In genomic region chr19:18682807-18683108, GRCh38 we compare ENCODE assay signal across 8 cellular contexts. TPM values are rescaled to one million over a fixed set of nuclear protein-coding genes. Genes with fewer than 3 reads are reported as not detected.
A peak's percentile ranks its signal among the peaks of the same experiment; 100 is the strongest.
DNase-seq lines count a peak whose midpoint lies in the region; ATAC-seq and TF ChIP-seq lines count a peak whose summit lies in the region.

No MANE protein-coding gene starts in this region.

- no peak for ATAC-seq in naive B cell (ENCODE audit: low read depth in 2 of 2)
- ATAC-seq in HG03135 (IDR thresholded peaks at IDR 0.05; ENCODE audit: unreplicated experiment) = no peak
- no peak for ATAC-seq in GM21381 (IDR thresholded peaks at IDR 0.05; ENCODE audit: unreplicated experiment)

- H3K79me2 ChIP-seq in KMS-11 (ENCODE audit: insufficient read depth, low read depth) = peaks cover 9% of the 10 kb centered on the region; the same call in 1 of the 2 replicates

- peak overlapping the region; percentile 69 to 96 (median 84) for H3K27ac Mint-ChIP-seq in naive B cell

- DNase-seq in BE2C (no peak), caudate nucleus (lab: John Stamatoyannopoulos, UW) (no peak), naive B cell (no peak), activated gamma-delta T cell treated with Interleukin-2 at 50 U/mL for 16 hours (no peak), kidney glomerular epithelial cell (lab: John Stamatoyannopoulos, UW) (no peak)

- peak overlapping the region; percentile 55; the same call in 1 of the 2 replicates for H3K9ac ChIP-seq in KMS-11

- H4K20me1 ChIP-seq in KMS-11 (ENCODE audit: insufficient read depth) = no peaks in the 10 kb centered on the region

- H3K36me3 ChIP-seq in BE2C = no peaks in the 10 kb centered on the region
- H3K36me3 ChIP-seq in KMS-11 (ENCODE audit: insufficient read depth) = no peaks in the 10 kb centered on the region

- peaks cover 0 to 6% (median 0%) of the 10 kb centered on the region in 3 donors for H3K27me3 Mint-ChIP-seq in naive B cell

- H2AFZ ChIP-seq in KMS-11 (ENCODE audit: low read depth) = peak overlapping the region; percentile 98

- peak overlapping the region; percentile 97 for H3K4me2 ChIP-seq in KMS-11

- H3K27ac ChIP-seq in KMS-11 (no peak overlapping the region), caudate nucleus (ENCODE audit: low read depth, low read length) (peak overlapping the region; percentile 92)

- H3K4me3 ChIP-seq in BE2C (ENCODE audit: low read depth, low read length) (peak overlapping the region; percentile 64), KMS-11 (IDR thresholded peaks at IDR 0.05; ENCODE audit: insufficient read depth, low read depth, low read length) (no peak overlapping the region)

- H3K9me3 ChIP-seq in BE2C = no peaks in the 10 kb centered on the region

- H3K9me3 Mint-ChIP-seq in naive B cell = no peaks in the 10 kb centered on the region

- no peaks in the 10 kb centered on the region for H3K36me3 Mint-ChIP-seq in naive B cell

- H3K27me3 ChIP-seq in BE2C (no peaks in the 10 kb centered on the region), KMS-11 (ENCODE audit: insufficient read depth, low read depth) (no peaks in the 10 kb centered on the region)

- peaks cover 11 to 47% (median 43%) of the 10 kb centered on the region in 3 donors for H3K4me1 Mint-ChIP-seq in naive B cell

- TF ChIP-seq CTCF in BE2C (IDR thresholded peaks at IDR 0.05; ENCODE audit: low read depth, low read length) (no peak), KMS-11 (conservative IDR thresholded peaks at IDR 0.05; ENCODE audit: low read depth, low read length) (no peak)

- H3K4me1 ChIP-seq in BE2C (peaks cover 5% of the 10 kb centered on the region; the same call in 1 of the 2 replicates), KMS-11 (ENCODE audit: low read depth, poor library complexity, severe bottlenecking) (peaks cover 21% of the 10 kb centered on the region)

- H3K4me3 Mint-ChIP-seq in naive B cell = peak overlapping the region; percentile 76 to 92 (median 84)

RNA-seq across cellular contexts. Expression of gene CRTC1, which starts 0.7 kb away (rescaled TPM):
- 23.7 TPM for polyA plus RNA-seq in BE2C (2012; ENCODE audit: insufficient read depth, insufficient read length, low read depth)
- polyA plus RNA-seq in naive B cell (ENCODE audit: low read depth in 6 of 6) = 1 to 10 TPM in 5 of 6 donors, not detected in 1; 1.4 to 2.4 (median 1.4) TPM

RNA-seq across cellular contexts. Expression of gene KLHL26, which starts 45.9 kb away (rescaled TPM):
- 28.3 TPM for polyA plus RNA-seq in BE2C (2012; ENCODE audit: insufficient read depth, insufficient read length, low read depth)
- 1 to 10 TPM in 5 of 6 donors, not detected in 1; 2.0 to 3.7 (median 3.6) TPM for polyA plus RNA-seq in naive B cell (ENCODE audit: low read depth in 6 of 6)
